In genomic region chr5:79236970-79237734, GRCh38 we compare ENCODE assay signal across 8 cellular contexts. TPM values are rescaled to one million over a fixed set of nuclear protein-coding genes. Genes with fewer than 3 reads are reported as not detected.
A peak's percentile ranks its signal among the peaks of the same experiment; 100 is the strongest.
DNase-seq lines count a peak whose midpoint lies in the region; ATAC-seq and TF ChIP-seq lines count a peak whose summit lies in the region.

No MANE protein-coding gene starts in this region.

- no peaks in the 10 kb centered on the region for H3K9me2 ChIP-seq in Loucy (replicated peaks; ENCODE audit: low read depth, low read length)

- DNase-seq in Calu3 (peak; percentile 57), WTC11 (ENCODE audit: low spot score) (peak; percentile 52), cerebellar cortex (ENCODE audit: low spot score) (peak; percentile 60), left colon (peak; percentile 35 to 56)
- peak; percentile 40 to 48 for DNase-seq in stimulated activated CD4-positive, alpha-beta T cell treated with anti-CD3 and anti-CD28 coated beads, Interleukin-2, amount 100 ng/mL, for 24 hours

- peaks cover 55% of the 10 kb centered on the region for H3K79me2 ChIP-seq in Loucy (ENCODE audit: insufficient read depth, low read length)

- H3K36me3 Mint-ChIP-seq in Calu3 (ENCODE audit: insufficient read depth, unreplicated experiment) (peaks cover 48% of the 10 kb centered on the region), WTC11 (no peaks in the 10 kb centered on the region)

- H3K4me2 ChIP-seq in Loucy (ENCODE audit: low read depth, low read length, poor library complexity, severe bottlenecking) = peak overlapping the region; percentile 94

- H3K36me3 ChIP-seq in Loucy (ENCODE audit: insufficient read depth, low read length) = no peaks in the 10 kb centered on the region

- H3K9me3 Mint-ChIP-seq in Calu3 (ENCODE audit: low read depth, unreplicated experiment) = no peaks in the 10 kb centered on the region
- no peaks in the 10 kb centered on the region for H3K9me3 Mint-ChIP-seq in WTC11

- CTCF ChIA-PET in Calu3 (lab: Charles Lee) (interaction anchor here (0.9 to 2.2 kb wide), 5 partner anchors 14 to 277 kb away, joined by 3 to 16 read pairs (median 3); partner anchors contain the start of gene HOMER1), WTC11 (lab: Charles Lee) (interaction anchor here (0.7 to 3.4 kb wide), 8 partner anchors 16 to 317 kb away, joined by 3 to 15 read pairs (median 3); no protein-coding TSS in a partner anchor)

- H3F3A ChIP-seq in Loucy (ENCODE audit: low read depth) = 0 out of 2 replicates have a peak, but pooled peaks cover 4% of the 10 kb centered on the region

- H3K4me1 Mint-ChIP-seq in Calu3 (ENCODE audit: low read depth, unreplicated experiment) (peaks cover 20% of the 10 kb centered on the region), WTC11 (peaks cover 34% of the 10 kb centered on the region)

- BruUV-seq in Calu3 (replicated peaks; lab: Mats Ljungman, UMichigan) = no TSS peak

- intact Hi-C loops in Calu3 (cut with micrococcal nuclease; ENCODE audit: unreplicated experiment) (no loop called here), left colon (cut with DNase I, micrococcal nuclease) (no loop called here)

- H3K4me3 Mint-ChIP-seq in Calu3 (ENCODE audit: low read depth, unreplicated experiment) (peak overlapping the region; percentile 82), WTC11 (peak overlapping the region; percentile 84)

- H4K20me1 ChIP-seq in Loucy (ENCODE audit: insufficient read depth, low read length, poor library complexity, severe bottlenecking) = peaks cover 42% of the 10 kb centered on the region

- H3K27me3 ChIP-seq in Loucy (ENCODE audit: insufficient read depth, low read length, poor library complexity, severe bottlenecking) = no peaks in the 10 kb centered on the region

- POLR2A ChIA-PET in WTC11 (lab: Charles Lee) = interaction anchor here (1.0 to 1.2 kb wide), 5 partner anchors 10 to 276 kb away, joined by 3 to 5 read pairs (median 3); partner anchors contain the start of genes ARSB and HOMER1

- TF ChIP-seq CTCF in Calu3 (IDR thresholded peaks at IDR 0.05; ENCODE audit: unreplicated experiment) (no peak), Loucy (conservative IDR thresholded peaks at IDR 0.05; ENCODE audit: low read length) (no peak), WTC11 (IDR thresholded peaks at IDR 0.05) (no peak)

- H3K4me3 ChIP-seq in Loucy (ENCODE audit: low read length, poor library complexity, severe bottlenecking) = peak overlapping the region; percentile 82

- peak; percentile 25 for ATAC-seq in GM21717 (IDR thresholded peaks at IDR 0.05; ENCODE audit: unreplicated experiment)
- peak; percentile 25 for ATAC-seq in WTC11
- ATAC-seq in left colon = peak; percentile 35
- ATAC-seq in HG03097 (IDR thresholded peaks at IDR 0.05; ENCODE audit: low FRiP score, unreplicated experiment) = no peak

- H3K9ac ChIP-seq in Loucy (ENCODE audit: low read depth, low read length, poor library complexity, severe bottlenecking) = peak overlapping the region; percentile 77

- peak overlapping the region; percentile 29 for H2AFZ ChIP-seq in Loucy (ENCODE audit: low read length)

- H3K27me3 Mint-ChIP-seq in Calu3 (ENCODE audit: unreplicated experiment) = no peaks in the 10 kb centered on the region
- peaks cover 4% of the 10 kb centered on the region for H3K27me3 Mint-ChIP-seq in WTC11 (ENCODE audit: low read depth)

- H3K27ac Mint-ChIP-seq in Calu3 (ENCODE audit: unreplicated experiment) (peak overlapping the region; percentile 90), WTC11 (peak overlapping the region; percentile 51)

- H3K4me1 ChIP-seq in Loucy (ENCODE audit: insufficient read depth, low read length, poor library complexity, severe bottlenecking) = peaks cover 47% of the 10 kb centered on the region

- no peaks in the 10 kb centered on the region for H3K9me3 ChIP-seq in Loucy (ENCODE audit: insufficient read depth, low read depth, low read length)

TF ChIP-seq in WTC11, 78 proteins besides CTCF, POLR2A, EP300 and RAD21:
- no peak for TF ChIP-seq JAZF1 (CRISPR knock-in tag; IDR thresholded peaks at IDR 0.05)
- TF ChIP-seq, protein P1, sequence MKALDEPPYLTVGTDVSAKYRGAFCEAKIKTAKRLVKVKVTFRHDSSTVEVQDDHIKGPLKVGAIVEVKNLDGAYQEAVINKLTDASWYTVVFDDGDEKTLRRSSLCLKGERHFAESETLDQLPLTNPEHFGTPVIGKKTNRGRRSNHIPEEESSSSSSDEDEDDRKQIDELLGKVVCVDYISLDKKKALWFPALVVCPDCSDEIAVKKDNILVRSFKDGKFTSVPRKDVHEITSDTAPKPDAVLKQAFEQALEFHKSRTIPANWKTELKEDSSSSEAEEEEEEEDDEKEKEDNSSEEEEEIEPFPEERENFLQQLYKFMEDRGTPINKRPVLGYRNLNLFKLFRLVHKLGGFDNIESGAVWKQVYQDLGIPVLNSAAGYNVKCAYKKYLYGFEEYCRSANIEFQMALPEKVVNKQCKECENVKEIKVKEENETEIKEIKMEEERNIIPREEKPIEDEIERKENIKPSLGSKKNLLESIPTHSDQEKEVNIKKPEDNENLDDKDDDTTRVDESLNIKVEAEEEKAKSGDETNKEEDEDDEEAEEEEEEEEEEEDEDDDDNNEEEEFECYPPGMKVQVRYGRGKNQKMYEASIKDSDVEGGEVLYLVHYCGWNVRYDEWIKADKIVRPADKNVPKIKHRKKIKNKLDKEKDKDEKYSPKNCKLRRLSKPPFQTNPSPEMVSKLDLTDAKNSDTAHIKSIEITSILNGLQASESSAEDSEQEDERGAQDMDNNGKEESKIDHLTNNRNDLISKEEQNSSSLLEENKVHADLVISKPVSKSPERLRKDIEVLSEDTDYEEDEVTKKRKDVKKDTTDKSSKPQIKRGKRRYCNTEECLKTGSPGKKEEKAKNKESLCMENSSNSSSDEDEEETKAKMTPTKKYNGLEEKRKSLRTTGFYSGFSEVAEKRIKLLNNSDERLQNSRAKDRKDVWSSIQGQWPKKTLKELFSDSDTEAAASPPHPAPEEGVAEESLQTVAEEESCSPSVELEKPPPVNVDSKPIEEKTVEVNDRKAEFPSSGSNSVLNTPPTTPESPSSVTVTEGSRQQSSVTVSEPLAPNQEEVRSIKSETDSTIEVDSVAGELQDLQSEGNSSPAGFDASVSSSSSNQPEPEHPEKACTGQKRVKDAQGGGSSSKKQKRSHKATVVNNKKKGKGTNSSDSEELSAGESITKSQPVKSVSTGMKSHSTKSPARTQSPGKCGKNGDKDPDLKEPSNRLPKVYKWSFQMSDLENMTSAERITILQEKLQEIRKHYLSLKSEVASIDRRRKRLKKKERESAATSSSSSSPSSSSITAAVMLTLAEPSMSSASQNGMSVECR (CRISPR knock-in tag; IDR thresholded peaks at IDR 0.05; ENCODE audit: borderline replicate concordance) = 0 out of 2 replicates have a peak, but pooled peaks have one; percentile 38
- TF ChIP-seq FOXK1 (CRISPR knock-in tag; IDR thresholded peaks at IDR 0.05) = 0 out of 2 replicates have a peak, but pooled peaks have one; percentile 17
- TF ChIP-seq KAT7 (CRISPR knock-in tag; IDR thresholded peaks at IDR 0.05; ENCODE audit: borderline replicate concordance) = peak; percentile 30; the same call in 1 of the 2 replicates
- TF ChIP-seq TP53 (CRISPR knock-in tag; IDR thresholded peaks at IDR 0.05) = no peak
- 0 out of 2 replicates have a peak, but pooled peaks have one; percentile 38 for TF ChIP-seq NFE2L1 (CRISPR knock-in tag; IDR thresholded peaks at IDR 0.05)
- 0 out of 2 replicates have a peak, but pooled peaks have one; percentile 25 for TF ChIP-seq FOXP1 (CRISPR knock-in tag; IDR thresholded peaks at IDR 0.05; ENCODE audit: borderline replicate concordance)
- no peak for TF ChIP-seq AFF4 (CRISPR knock-in tag; IDR thresholded peaks at IDR 0.05; ENCODE audit: borderline replicate concordance)
- TF ChIP-seq ZNF423 (CRISPR knock-in tag; IDR thresholded peaks at IDR 0.05) = no peak
- TF ChIP-seq EMX1 (CRISPR knock-in tag; IDR thresholded peaks at IDR 0.05) = no peak
TF ChIP-seq in WTC11: peak in this region for 5.

RNA-seq across cellular contexts. Expression of gene JMY, which starts 1.2 kb away (rescaled TPM):
- 12.2 and 12.5 TPM in 2 replicates for total RNA-seq in Calu3 (2022)
- 12.4 to 12.5 TPM (median 12.4 TPM) in 3 replicates for total RNA-seq in WTC11 (2021)
- 1 to 10 TPM; 4.5 to 9.2 TPM for total RNA-seq in left colon
